27 cellular contexts compared by ENCODE assay signal in the genomic region with DNA sequence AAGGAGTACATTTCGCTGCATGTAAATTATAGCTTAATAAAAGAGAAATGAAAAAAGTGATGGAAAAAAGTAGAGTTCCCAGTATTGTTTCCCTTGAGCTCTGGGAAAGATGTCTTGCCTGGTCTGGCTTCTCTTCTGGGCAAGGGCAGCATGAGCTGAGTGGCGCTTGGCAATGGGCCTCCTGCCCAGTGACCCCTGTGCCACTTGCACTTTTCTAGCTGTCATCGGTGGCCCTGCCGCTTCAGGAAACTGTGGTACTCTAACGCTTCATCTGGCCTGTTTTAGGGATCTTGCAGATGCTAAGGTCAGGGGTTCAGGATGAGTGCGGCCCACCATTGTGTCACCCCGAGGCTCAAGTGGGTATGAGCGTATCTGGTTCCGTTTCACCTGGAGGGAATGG.
"Had no signal": no experiment of that assay in that cellular context is flagged by ENCODE, and none has a peak within 500 bp of the region (broad histone marks: within the 10 kb centered on the region; RNA-seq: fewer than 3 reads in every experiment).

No MANE protein-coding gene starts in this region.

- H3K27me3 ChIP-seq: gastrocnemius medialis, neutrophil, transverse colon, upper lobe of right lung, uterus had no signal

- H3K9me3 ChIP-seq: gastrocnemius medialis, mucosa of descending colon, neutrophil, spleen, transverse colon, upper lobe of right lung, uterus had no signal

- H3K4me3 ChIP-seq: gastrocnemius medialis, mucosa of descending colon, skin epidermis, spleen, transverse colon, upper lobe of right lung, uterus had no signal

- H3K36me3 ChIP-seq: gastrocnemius medialis, neutrophil, spleen, transverse colon, upper lobe of right lung, uterus had no signal

- H3K4me1 Mint-ChIP-seq: naive B cell; neural crest cell; stimulated activated memory B cell treated with anti-CD40 and anti-IgM and Interleukin-4, amounts not matched to agents 10 μg/mL and 1 μg/mL and 100 μg/mL, for 72 hours had no signal

- H3K4me3 Mint-ChIP-seq: dendritic cell treated with granulocyte-macrophage colony-stimulating factor and Interleukin-4, amounts not matched to agents 40 ng/mL and 50 ng/mL, for 4 days; endodermal cell; mesothelial cell of epicardium; naive B cell; natural killer cell treated with Interleukin-12 subunit alpha and Interleukin-12 subunit beta and Interleukin-15 and Interleukin-18, amount 100 ng/mL, for 72 hours; neural crest cell; stimulated activated memory B cell treated with anti-CD40 and anti-IgM and Interleukin-4, amounts not matched to agents 10 μg/mL and 1 μg/mL and 100 μg/mL, for 72 hours; stimulated activated naive CD8-positive, alpha-beta T cell treated with anti-CD3 and anti-CD28 coated beads, Interleukin-15, Interleukin-2, amounts not matched to agents 100 ng/mL and 50 ng/mL, for 24 hours had no signal

- H3K36me3 Mint-ChIP-seq: mesothelial cell of epicardium; naive B cell; natural killer cell treated with Interleukin-12 subunit alpha and Interleukin-12 subunit beta and Interleukin-15 and Interleukin-18, amount 100 ng/mL, for 72 hours; stimulated activated memory B cell treated with anti-CD40 and anti-IgM and Interleukin-4, amounts not matched to agents 10 μg/mL and 1 μg/mL and 100 μg/mL, for 72 hours had no signal

- H3K9me3 Mint-ChIP-seq: dendritic cell treated with granulocyte-macrophage colony-stimulating factor and Interleukin-4, amounts not matched to agents 40 ng/mL and 50 ng/mL, for 4 days; endodermal cell; mesothelial cell of epicardium; neural crest cell; stimulated activated memory B cell treated with anti-CD40 and anti-IgM and Interleukin-4, amounts not matched to agents 10 μg/mL and 1 μg/mL and 100 μg/mL, for 72 hours; stimulated activated naive CD8-positive, alpha-beta T cell treated with anti-CD3 and anti-CD28 coated beads, Interleukin-15, Interleukin-2, amounts not matched to agents 100 ng/mL and 50 ng/mL, for 24 hours had no signal

- H3K4me1 ChIP-seq: gastrocnemius medialis, parathyroid adenoma, spleen, transverse colon, upper lobe of right lung, uterus had no signal

- H3K27ac ChIP-seq: epithelial cell of prostate, gastrocnemius medialis, neutrophil, parathyroid adenoma, skin epidermis, spleen, transverse colon, upper lobe of right lung, uterus had no signal

- DNase-seq: effector CD8-positive, alpha-beta T cell; endodermal cell; foreskin fibroblast; gastrocnemius medialis; head of caudate nucleus; hippocampal formation; left colon; mesenchymal stem cell; mucosa of descending colon; naive B cell; spleen; stimulated activated CD4-positive, alpha-beta T cell treated with anti-CD3 and anti-CD28 coated beads, Interleukin-4, amount 100 ng/mL, for 4 hours; transverse colon; upper lobe of right lung; uterus had no signal

- H3K27ac Mint-ChIP-seq: dendritic cell treated with granulocyte-macrophage colony-stimulating factor and Interleukin-4, amounts not matched to agents 40 ng/mL and 50 ng/mL, for 4 days; endodermal cell; mesothelial cell of epicardium; naive B cell; natural killer cell treated with Interleukin-12 subunit alpha and Interleukin-12 subunit beta and Interleukin-15 and Interleukin-18, amount 100 ng/mL, for 72 hours; progenitor cell of endocrine pancreas; stimulated activated memory B cell treated with anti-CD40 and anti-IgM and Interleukin-4, amounts not matched to agents 10 μg/mL and 1 μg/mL and 100 μg/mL, for 72 hours; stimulated activated naive CD8-positive, alpha-beta T cell treated with anti-CD3 and anti-CD28 coated beads, Interleukin-15, Interleukin-2, amounts not matched to agents 100 ng/mL and 50 ng/mL, for 24 hours had no signal

- H3K27me3 Mint-ChIP-seq: dendritic cell treated with granulocyte-macrophage colony-stimulating factor and Interleukin-4, amounts not matched to agents 40 ng/mL and 50 ng/mL, for 4 days had no signal

- ATAC-seq: esophagus mucosa; gastrocnemius medialis; left colon; mucosa of descending colon; natural killer cell treated with Interleukin-12 subunit alpha and Interleukin-12 subunit beta and Interleukin-15 and Interleukin-18, amount 100 ng/mL, for 72 hours; stimulated activated memory B cell treated with anti-CD40 and anti-IgM and Interleukin-4, amounts not matched to agents 10 μg/mL and 1 μg/mL and 100 μg/mL, for 72 hours; upper lobe of right lung had no signal
